13 cellular contexts compared by ENCODE assay signal in genomic region chr4:154490261-154490588, GRCh38. TPM values are rescaled to one million over a fixed set of nuclear protein-coding genes. Genes with fewer than 3 reads are reported as not detected.
A peak's percentile ranks its signal among the peaks of the same experiment; 100 is the strongest.
DNase-seq lines count a peak whose midpoint lies in the region; ATAC-seq and TF ChIP-seq lines count a peak whose summit lies in the region.
"Had no signal": no experiment of that assay in that cellular context is flagged by ENCODE, and none has a peak within 500 bp of the region (broad histone marks: within the 10 kb centered on the region; RNA-seq: fewer than 3 reads in every experiment).

No MANE protein-coding gene starts in this region.

- no peaks in the 10 kb centered on the region for H3K9me2 ChIP-seq in neural cell (ENCODE audit: insufficient read depth, low read length)

- H3K9me3 ChIP-seq in neural cell (ENCODE audit: low read length) (no peaks in the 10 kb centered on the region), upper lobe of left lung (no peaks in the 10 kb centered on the region)

- TF ChIP-seq EP300 in neural cell (conservative IDR thresholded peaks at IDR 0.05; ENCODE audit: poor library complexity, severe bottlenecking) = no peak
- TF ChIP-seq EP300 in upper lobe of left lung (IDR thresholded peaks at IDR 0.05) = no peak

- no peak overlapping the region for H2AFZ ChIP-seq in neural cell (ENCODE audit: low read depth, low read length)

- no peak for TF ChIP-seq RAD21 in neural cell (conservative IDR thresholded peaks at IDR 0.05)

- H3K27ac ChIP-seq in coronary artery (no peak overlapping the region), neural cell (ENCODE audit: low read length) (no peak overlapping the region), upper lobe of left lung (no peak overlapping the region)

- H3F3A ChIP-seq in neural cell (ENCODE audit: insufficient read depth, low read length, poor library complexity, severe bottlenecking) = no peaks in the 10 kb centered on the region

- TF ChIP-seq CTCF in coronary artery (IDR thresholded peaks at IDR 0.05) (no peak), neural cell (IDR thresholded peaks at IDR 0.05; ENCODE audit: poor library complexity, severe bottlenecking) (no peak), upper lobe of left lung (IDR thresholded peaks at IDR 0.05) (no peak)

- H3K9ac ChIP-seq in neural cell (ENCODE audit: low read length) = no peak overlapping the region

- H3K79me2 ChIP-seq in neural cell (replicated peaks; ENCODE audit: insufficient read depth, low read length) = no peaks in the 10 kb centered on the region

- no peak for ATAC-seq in upper lobe of left lung (ENCODE audit: low FRiP score in 2 of 2)
- ATAC-seq: effector memory CD8-positive, alpha-beta T cell had no signal

- H3K36me3 ChIP-seq in neural cell (ENCODE audit: insufficient read depth, low read length) (no peaks in the 10 kb centered on the region), upper lobe of left lung (no peaks in the 10 kb centered on the region)

- no peak overlapping the region for H3K4me2 ChIP-seq in neural cell (ENCODE audit: low read length)

- no peak for TF ChIP-seq POLR2A in upper lobe of left lung (IDR thresholded peaks at IDR 0.05)

- H3K27me3 ChIP-seq in neural cell (ENCODE audit: insufficient read depth, low read depth, low read length) (peaks cover 40% of the 10 kb centered on the region), upper lobe of left lung (peaks cover 0 to 25% (median 15%) of the 10 kb centered on the region in 4 donors)

- H3K4me3 ChIP-seq in coronary artery (peak overlapping the region; percentile 69), neural cell (ENCODE audit: low read length) (peak overlapping the region; percentile 85), upper lobe of left lung (peak overlapping the region in 3 of 4 donors; percentile 20 to 46 (median 36))

- DNase-seq in activated gamma-delta T cell (lab: John Stamatoyannopoulos, UW) = peak; percentile 4
- DNase-seq in activated gamma-delta T cell treated with Interleukin-2 at 50 U/mL for 16 hours = no peak
- DNase-seq in coronary artery (ENCODE audit: low spot score) = no peak
- DNase-seq in upper lobe of left lung = peak in 1 of 2 donors; percentile 81
- DNase-seq in NOMO-1 (lab: John Stamatoyannopoulos, UW; ENCODE audit: unreplicated experiment in 2 of 2) = no peak
- no peak for DNase-seq in hepatic stellate cell (ENCODE audit: low spot score)
- DNase-seq in HT-29 (ENCODE audit: low spot score) = no peak
- DNase-seq: DND-41; effector memory CD8-positive, alpha-beta T cell; NCI-H1930; occipital lobe; stimulated activated CD4-positive, alpha-beta T cell treated with anti-CD3 and anti-CD28 coated beads, Interleukin-4, amount 100 ng/mL, for 4 hours had no signal

- H3K4me1 ChIP-seq in upper lobe of left lung = peaks cover 13 to 30% (median 20%) of the 10 kb centered on the region in 4 donors

- H4K20me1 ChIP-seq in neural cell (ENCODE audit: insufficient read depth) = no peaks in the 10 kb centered on the region

- 9% methylated on average over 32 of the region's 52 CpGs; no CpG with 5 or more reads in 1 of the 2 donors for WGBS in upper lobe of left lung, 2 donors

TF ChIP-seq in neural cell, 6 proteins besides CTCF, POLR2A, EP300 and RAD21:
- TF ChIP-seq POLR2AphosphoS5 (IDR thresholded peaks at IDR 0.05) (no peak), TAF1 (IDR thresholded peaks at IDR 0.05; ENCODE audit: low read depth) (no peak), MXI1 (conservative IDR thresholded peaks at IDR 0.05; ENCODE audit: poor library complexity, severe bottlenecking) (no peak), REST (IDR thresholded peaks at IDR 0.05; ENCODE audit: borderline replicate concordance) (no peak), SMC3 (conservative IDR thresholded peaks at IDR 0.05; ENCODE audit: poor library complexity) (no peak), EZH2 (IDR thresholded peaks at IDR 0.05; ENCODE audit: borderline replicate concordance, insufficient read depth, low read length, poor library complexity, severe bottlenecking) (no peak)

RNA-seq across cellular contexts. Expression of gene DCHS2, which starts 1.4 kb away (rescaled TPM):
- 0.88 and 1.6 TPM in 2 replicates for polyA plus RNA-seq in neural cell
- 9.0 and 10.5 TPM in 2 replicates for polyA minus RNA-seq in neural cell
- 1 to 10 TPM in 1 of 6 donors, under 1 TPM in 3, not detected in 2; 0.20 to 1.1 (median 0.80) TPM for total RNA-seq in upper lobe of left lung
- total RNA-seq in HT-29 (2014; rRNA removed; shearing (Covaris generic)) = not detected in 2 replicates

RNA-seq across cellular contexts. Expression of gene PLRG1, which starts 60.0 kb away (rescaled TPM):
- polyA plus RNA-seq in neural cell = 133 and 141 TPM in 2 replicates
- polyA minus RNA-seq in neural cell = 112 and 113 TPM in 2 replicates
- total RNA-seq in upper lobe of left lung = 10 to 100 TPM; 12.9 to 60.1 (median 51.3) TPM
- 50.0 and 62.8 TPM in 2 replicates for total RNA-seq in HT-29 (2014; rRNA removed; shearing (Covaris generic))
